17 cellular contexts compared by ENCODE assay signal in genomic region chr6:67952948-67953347, GRCh38.
"Had no signal": no experiment of that assay in that cellular context is flagged by ENCODE, and none has a peak within 500 bp of the region (broad histone marks: within the 10 kb centered on the region; RNA-seq: fewer than 3 reads in every experiment).

No MANE protein-coding gene starts in this region.

- H3K27me3 ChIP-seq: ascending aorta, gastroesophageal sphincter, heart left ventricle, left lung, thyroid gland had no signal

- H3K27ac ChIP-seq: ascending aorta, gastroesophageal sphincter, heart left ventricle, left lung, thyroid gland had no signal

- H3K9me3 ChIP-seq: ascending aorta, thyroid gland had no signal

- H3K4me1 ChIP-seq: ascending aorta, gastroesophageal sphincter, heart left ventricle, left lung, thyroid gland had no signal

- H3K4me3 ChIP-seq: ascending aorta, gastroesophageal sphincter, heart left ventricle, left lung, thyroid gland had no signal

- DNase-seq: activated CD4-positive, alpha-beta T cell treated with anti-CD3 and anti-CD28 coated beads, Interleukin-2, amount 50 U/mL, for 1 hour; activated CD4-positive, CD25-positive, alpha-beta regulatory T cell treated with anti-CD3 and anti-CD28 coated beads, Interleukin-2, amount 50 U/mL, for 72 hours; activated CD8-positive, alpha-beta memory T cell treated with anti-CD3 and anti-CD28 coated beads, Interleukin-2, amount 50 U/mL, for 4 hours; activated effector memory CD4-positive, alpha-beta T cell treated with Interleukin-2 at 50 U/mL for 16 hours; activated naive CD4-positive, alpha-beta T cell treated with anti-CD3 and anti-CD28 coated beads, Interleukin-2, amount 50 U/mL, for 16 hours; activated T-cell treated with anti-CD3 and anti-CD28 coated beads, Interleukin-2, amount 50 U/mL, for 48 hours; cerebellar nuclear complex; effector CD8-positive, alpha-beta T cell; heart left ventricle; left lung; naive B cell; stimulated activated CD4-positive, alpha-beta T cell treated with anti-CD3 and anti-CD28 coated beads, Interleukin-2, amount 100 ng/mL, for 24 hours; stimulated activated naive CD4-positive, alpha-beta T cell treated with Interleukin-2 at 50 U/mL for 16 hours; thyroid gland had no signal

- H3K36me3 ChIP-seq: ascending aorta, gastroesophageal sphincter, heart left ventricle, left lung, thyroid gland had no signal

- ATAC-seq: esophagus mucosa, gastroesophageal sphincter, heart left ventricle, left lung had no signal
